Comparison of ENCODE assay signal across 8 cellular contexts in genomic region chr10:124916098-124916584, GRCh38. TPM values are rescaled to one million over a fixed set of nuclear protein-coding genes. Genes with fewer than 3 reads are reported as not detected.
DNase-seq lines count a peak whose midpoint lies in the region; ATAC-seq, FAIRE-seq and TF ChIP-seq lines count a peak whose summit lies in the region.

No MANE protein-coding gene starts in this region.

- H3K27ac ChIP-seq in pancreas, result peak overlapping the region; percentile 96 to 98 (median 96)

- 1 to 2% methylated on average over 13 of the region's 13 CpGs for WGBS in pancreas, 2 donors

- H3K4me1 Mint-ChIP-seq in T-helper 17 cell, result peaks cover 40% of the 10 kb centered on the region

- H3K4me3 Mint-ChIP-seq in T-helper 17 cell, result peak overlapping the region; percentile 89

- peak overlapping the region; percentile 90 for H3K27ac Mint-ChIP-seq in T-helper 17 cell

- peaks cover 14% of the 10 kb centered on the region for H3K27me3 Mint-ChIP-seq in T-helper 17 cell

- H3K4me1 ChIP-seq in pancreas, result peaks cover 3 to 19% (median 17%) of the 10 kb centered on the region in 3 donors

- DNase-seq in T-helper 17 cell (no peak), fibroblast of pulmonary artery (ENCODE audit: low read depth) (peak; percentile 33), pancreas (no peak), middle frontal gyrus (ENCODE audit: extremely low spot score, low spot score) (no peak)
- DNase-seq in effector CD8-positive, alpha-beta T cell (lab: John Stamatoyannopoulos, UW), result no peak

- no peaks in the 10 kb centered on the region for H3K27me3 ChIP-seq in pancreas

- TF ChIP-seq CTCF in fibroblast of pulmonary artery (IDR thresholded peaks at IDR 0.05; ENCODE audit: low read length, missing control alignments), result no peak
- no peak for TF ChIP-seq CTCF in pancreas (IDR thresholded peaks at IDR 0.05)

- H3K36me3 Mint-ChIP-seq in T-helper 17 cell (ENCODE audit: low read depth), result peaks cover 7% of the 10 kb centered on the region

- H3K9me3 ChIP-seq in T-helper 17 cell (ENCODE audit: control insufficient read depth, low read length, poor library complexity, severe bottlenecking) (no peaks in the 10 kb centered on the region), pancreas (no peaks in the 10 kb centered on the region)

- ATAC-seq in HG02884 (IDR thresholded peaks at IDR 0.05; ENCODE audit: unreplicated experiment), result peak; percentile 7
- peak; percentile 1 for ATAC-seq in T-helper 17 cell
- ATAC-seq in pancreas, result peak; percentile 6 to 19 (median 12)
- ATAC-seq in GM21381 (IDR thresholded peaks at IDR 0.05; ENCODE audit: unreplicated experiment), result no peak

- H3K4me3 ChIP-seq in GM08714 (ENCODE audit: low read length) (peak overlapping the region; percentile 81), fibroblast of pulmonary artery (replicated peaks; ENCODE audit: low read depth, low read length) (peak overlapping the region; percentile 93), pancreas (peak overlapping the region; percentile 27 to 81 (median 76))

- H3K36me3 ChIP-seq in pancreas, result no peaks in the 10 kb centered on the region

- no peak for FAIRE-seq in pancreas (lab: Jason Lieb, UNC)

- intact Hi-C loops in pancreas (cut with DNase I), result no loop called here

RNA-seq across cellular contexts. Expression of gene ZRANB1, which starts 25.8 kb away (rescaled TPM):
- total RNA-seq in T-helper 17 cell, result 10 to 100 TPM; 19.4 to 21.3 TPM
- 10 to 100 TPM in 1 of 6 donors, 1 to 10 TPM in 5; 5.8 to 12.2 (median 7.7) TPM for total RNA-seq in pancreas
- 1 to 10 TPM; 4.3 to 8.7 TPM for polyA plus RNA-seq in pancreas
